31 cellular contexts compared by ENCODE assay signal in the genomic region with DNA sequence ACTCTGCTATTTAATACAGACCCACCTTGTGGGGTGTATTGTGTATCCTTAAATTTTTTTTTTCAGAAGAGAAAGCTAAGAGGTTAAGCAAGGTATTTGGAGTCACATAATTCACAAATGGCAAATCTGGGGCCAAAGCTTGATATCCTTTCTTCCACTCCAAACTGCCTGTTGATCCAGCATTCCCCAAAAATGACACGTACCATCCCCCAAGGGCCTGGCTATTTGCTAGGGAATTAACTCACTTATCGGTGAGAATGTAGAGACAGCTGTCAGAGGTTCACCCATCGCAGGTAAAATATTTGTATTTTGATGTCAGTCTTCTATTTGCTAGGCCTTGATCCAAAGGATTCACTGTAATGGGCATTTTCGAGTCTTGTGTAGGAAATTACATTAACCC.
"Had no signal": no experiment of that assay in that cellular context is flagged by ENCODE, and none has a peak within 500 bp of the region (broad histone marks: within the 10 kb centered on the region; RNA-seq: fewer than 3 reads in every experiment).

No MANE protein-coding gene starts in this region.

- H3K27ac Mint-ChIP-seq: activated B cell treated with CpG ODN at 0.5 μM for 24 hours; activated CD4-positive, alpha-beta memory T cell treated with anti-CD3 and anti-CD28 coated beads for 36 hours; activated CD4-positive, alpha-beta T cell treated with anti-CD3 and anti-CD28 coated beads, Interleukin-2, amount 10 ng/mL, durations not matched to agents 24 days and 14 days; activated CD8-positive, alpha-beta T cell treated with anti-CD3 and anti-CD28 coated beads for 36 hours; activated naive CD4-positive, alpha-beta T cell treated with anti-CD3 and anti-CD28 coated beads for 36 hours; activated naive CD4-positive, alpha-beta T cell treated with anti-CD3 and anti-CD28 coated beads, Interleukin-2, amount 50 U/mL, for 72 hours; activated naive CD8-positive, alpha-beta T cell treated with anti-CD3 and anti-CD28 coated beads for 36 hours; activated T-helper 2 cell treated with anti-CD3 and anti-CD28 coated beads, Interferon-gamma antibody, Interleukin-2, Interleukin-4, amounts not matched to agents 10 μg/mL and 5 μg/mL and 100 μg/mL, durations not matched to agents 14 hours and 24 hours and 36 hours; T-helper 1 cell treated with Interleukin-12 subunit alpha and Interleukin-12 subunit beta and Interleukin-4 antibody, amounts not matched to agents 30 μg/mL and 1 μg/mL, for 36 hours; T-helper 2 cell treated with Interferon-gamma antibody and Interleukin-4, amounts not matched to agents 5 μg/mL and 100 μg/mL, for 36 hours had no signal

- H3K4me3 ChIP-seq: adrenal gland, cardiac muscle cell had no signal

- H3K9me3 Mint-ChIP-seq: activated CD4-positive, alpha-beta T cell treated with anti-CD3 and anti-CD28 coated beads, Interleukin-2, amount 10 ng/mL, durations not matched to agents 24 days and 14 days; activated CD8-positive, alpha-beta T cell treated with anti-CD3 and anti-CD28 coated beads for 36 hours; activated naive CD4-positive, alpha-beta T cell treated with anti-CD3 and anti-CD28 coated beads for 36 hours; activated naive CD4-positive, alpha-beta T cell treated with anti-CD3 and anti-CD28 coated beads, Interleukin-2, amount 50 U/mL, for 72 hours; activated naive CD8-positive, alpha-beta T cell treated with anti-CD3 and anti-CD28 coated beads for 36 hours; activated T-helper 2 cell treated with anti-CD3 and anti-CD28 coated beads, Interferon-gamma antibody, Interleukin-2, Interleukin-4, amounts not matched to agents 10 μg/mL and 5 μg/mL and 100 μg/mL, durations not matched to agents 14 hours and 24 hours and 36 hours; T-helper 1 cell treated with Interleukin-12 subunit alpha and Interleukin-12 subunit beta and Interleukin-4 antibody, amounts not matched to agents 30 μg/mL and 1 μg/mL, for 36 hours; T-helper 2 cell treated with Interferon-gamma antibody and Interleukin-4, amounts not matched to agents 5 μg/mL and 100 μg/mL, for 36 hours had no signal

- H3K4me3 Mint-ChIP-seq: activated B cell treated with CpG ODN at 0.5 μM for 24 hours; activated CD4-positive, alpha-beta memory T cell treated with anti-CD3 and anti-CD28 coated beads for 36 hours; activated CD4-positive, alpha-beta T cell treated with anti-CD3 and anti-CD28 coated beads, Interleukin-2, amount 10 ng/mL, durations not matched to agents 24 days and 14 days; activated CD8-positive, alpha-beta T cell treated with anti-CD3 and anti-CD28 coated beads for 36 hours; activated naive CD4-positive, alpha-beta T cell treated with anti-CD3 and anti-CD28 coated beads for 36 hours; activated naive CD8-positive, alpha-beta T cell treated with anti-CD3 and anti-CD28 coated beads for 36 hours; brain; central memory CD8-positive, alpha-beta T cell; T-helper 1 cell treated with Interleukin-12 subunit alpha and Interleukin-12 subunit beta and Interleukin-4 antibody, amounts not matched to agents 30 μg/mL and 1 μg/mL, for 36 hours; T-helper 2 cell treated with Interferon-gamma antibody and Interleukin-4, amounts not matched to agents 5 μg/mL and 100 μg/mL, for 36 hours had no signal

- H3K27me3 ChIP-seq: adrenal gland had no signal

- H3K36me3 Mint-ChIP-seq: activated CD4-positive, alpha-beta memory T cell treated with anti-CD3 and anti-CD28 coated beads for 36 hours; activated naive CD4-positive, alpha-beta T cell treated with anti-CD3 and anti-CD28 coated beads, Interleukin-2, amount 50 U/mL, for 72 hours; activated naive CD8-positive, alpha-beta T cell treated with anti-CD3 and anti-CD28 coated beads for 36 hours; brain had no signal

- H3K4me1 Mint-ChIP-seq: activated B cell treated with CpG ODN at 0.5 μM for 24 hours; activated CD4-positive, alpha-beta T cell treated with anti-CD3 and anti-CD28 coated beads, Interleukin-2, amount 10 ng/mL, durations not matched to agents 24 days and 14 days; activated naive CD8-positive, alpha-beta T cell treated with anti-CD3 and anti-CD28 coated beads for 36 hours; central memory CD8-positive, alpha-beta T cell had no signal

- H3K4me1 ChIP-seq: adrenal gland had no signal

- H3K9me3 ChIP-seq: adrenal gland had no signal

- H3K27ac ChIP-seq: adrenal gland, cardiac muscle cell, VCaP had no signal

- H3K36me3 ChIP-seq: adrenal gland, cardiac muscle cell had no signal

- DNase-seq: activated B cell treated with CpG ODN at 0.5 μM for 24 hours; activated CD4-positive, alpha-beta memory T cell treated with anti-CD3 and anti-CD28 coated beads for 36 hours; activated CD4-positive, alpha-beta T cell treated with anti-CD3 and anti-CD28 coated beads for 4 hours; activated CD4-positive, alpha-beta T cell treated with anti-CD3 and anti-CD28 coated beads, Interleukin-2, amount 10 ng/mL, durations not matched to agents 24 days and 14 days; activated CD4-positive, alpha-beta T cell treated with anti-CD3 and anti-CD28 coated beads, Interleukin-2, amount 50 U/mL, for 1 hour; activated CD4-positive, alpha-beta T cell treated with anti-CD3 and anti-CD28 coated beads, Interleukin-2, amount 50 U/mL, for 4 hours; activated CD4-positive, CD25-positive, alpha-beta regulatory T cell treated with anti-CD3 and anti-CD28 coated beads, Interleukin-2, amount 50 U/mL, for 72 hours; activated CD8-positive, alpha-beta memory T cell treated with anti-CD3 and anti-CD28 coated beads, Interleukin-2, amount 50 U/mL, for 4 hours; activated CD8-positive, alpha-beta T cell treated with anti-CD3 and anti-CD28 coated beads for 36 hours; activated effector memory CD4-positive, alpha-beta T cell treated with Interleukin-2 at 50 U/mL for 16 hours; activated gamma-delta T cell treated with Interleukin-2 at 50 U/mL for 16 hours; activated naive CD4-positive, alpha-beta T cell; activated naive CD4-positive, alpha-beta T cell treated with anti-CD3 and anti-CD28 coated beads for 36 hours; activated naive CD4-positive, alpha-beta T cell treated with anti-CD3 and anti-CD28 coated beads, Interleukin-2, amount 50 U/mL, for 16 hours; activated naive CD8-positive, alpha-beta T cell treated with anti-CD3 and anti-CD28 coated beads for 36 hours; activated T-cell treated with anti-CD3 and anti-CD28 coated beads for 4 hours; activated T-cell treated with anti-CD3 and anti-CD28 coated beads, Interleukin-2, amount 50 U/mL, for 1 hour; activated T-cell treated with anti-CD3 and anti-CD28 coated beads, Interleukin-2, amount 50 U/mL, for 48 hours; adrenal gland; amniotic stem cell; aorta; T-helper 2 cell; T-helper 9 cell had no signal
